Comparison of ENCODE assay signal across 8 cellular contexts in genomic region chr9:109110326-109111014, GRCh38. TPM values are rescaled to one million over a fixed set of nuclear protein-coding genes. Genes with fewer than 3 reads are reported as not detected.
A peak's percentile ranks its signal among the peaks of the same experiment; 100 is the strongest.
DNase-seq lines count a peak whose midpoint lies in the region; ATAC-seq and TF ChIP-seq lines count a peak whose summit lies in the region.

No MANE protein-coding gene starts in this region.

- intact Hi-C loops in mucosa of descending colon (cut with DNase I, micrococcal nuclease): no loop called here

- H3K27ac ChIP-seq in brain microvascular endothelial cell: peak overlapping the region; percentile 70

- TF ChIP-seq CTCF in brain microvascular endothelial cell (IDR thresholded peaks at IDR 0.05; ENCODE audit: low read depth, low read length, missing control alignments) (no peak), mucosa of descending colon (IDR thresholded peaks at IDR 0.05) (no peak)

- H3K9me3 ChIP-seq in mucosa of descending colon: no peaks in the 10 kb centered on the region

- ATAC-seq in GM21367 (IDR thresholded peaks at IDR 0.05; ENCODE audit: unreplicated experiment) (peak; percentile 77), HG03565 (IDR thresholded peaks at IDR 0.05; ENCODE audit: unreplicated experiment) (peak; percentile 81), mucosa of descending colon (peak; percentile 27)

- H3K4me1 ChIP-seq in mucosa of descending colon (ENCODE audit: low read depth): peaks cover 13% of the 10 kb centered on the region

- peak overlapping the region; percentile 21 for H3K4me3 ChIP-seq in brain microvascular endothelial cell (ENCODE audit: low read depth, low read length)
- no peak overlapping the region for H3K4me3 ChIP-seq in mucosa of descending colon

- in situ Hi-C loops in brain microvascular endothelial cell (cut with HindIII; ENCODE audit: low pct_ligation_motif_present, low sequenced_read_pairs): no loop called here

- H3K27me3 ChIP-seq in brain microvascular endothelial cell (replicated peaks): no peaks in the 10 kb centered on the region

- no peaks in the 10 kb centered on the region for H3K36me3 ChIP-seq in brain microvascular endothelial cell (replicated peaks)
- H3K36me3 ChIP-seq in mucosa of descending colon (ENCODE audit: low read depth): no peaks in the 10 kb centered on the region

- DNase-seq in AG20443 (ENCODE audit: low spot score) (peak; percentile 24), brain microvascular endothelial cell (peak; percentile 27), mucosa of descending colon (no peak), amniotic stem cell (lab: John Stamatoyannopoulos, UW) (no peak), HuH-7 (ENCODE audit: low spot score) (no peak), C1 segment of cervical spinal cord (lab: John Stamatoyannopoulos, UW) (no peak)

RNA-seq across cellular contexts. Expression of gene TMEM245, which starts 9.3 kb away (rescaled TPM):
- total RNA-seq in mucosa of descending colon: 10 to 100 TPM; 26.3 to 72.8 (median 33.6) TPM

RNA-seq across cellular contexts. Expression of gene FRRS1L, which starts 56.6 kb away (rescaled TPM):
- 1 to 10 TPM in 1 of 3 donors, under 1 TPM in 2; 0.49 to 4.8 (median 0.96) TPM for total RNA-seq in mucosa of descending colon

Comparison
In these comparisons a context has a peak if more than half of its experiments do, and no peak if none do; other contexts are left out.
1. DNase-seq: peak in AG20443 (single experiment) and brain microvascular endothelial cell (single experiment); none in mucosa of descending colon (0 of 3), amniotic stem cell (single experiment), HuH-7 (single experiment) and C1 segment of cervical spinal cord (0 of 14).
2. ATAC-seq: peak in every context shown above with its lines; median percentile 81 in HG03565; 77 in GM21367; 27 in mucosa of descending colon.